8 cellular contexts compared by ENCODE assay signal in the genomic region with DNA sequence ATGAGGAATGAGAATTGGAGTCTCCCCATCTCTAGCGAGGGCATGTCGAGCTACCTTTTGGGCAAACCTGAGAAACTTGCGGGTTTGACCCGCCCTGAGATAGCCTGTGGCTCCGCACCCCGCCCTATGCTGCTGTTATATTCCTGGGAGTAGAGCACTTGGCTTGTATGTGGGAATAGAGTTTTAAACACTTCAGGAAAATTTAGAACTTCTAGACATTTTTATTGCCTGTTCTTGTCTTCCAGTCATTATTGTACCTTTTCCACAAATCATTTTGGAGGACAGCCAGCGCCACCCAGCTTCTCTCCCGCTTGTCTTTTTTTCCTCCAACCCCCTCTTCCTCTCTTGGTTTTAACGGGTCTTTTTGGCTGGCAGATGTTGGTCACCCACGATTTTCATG. TPM values are rescaled to one million over a fixed set of nuclear protein-coding genes. Genes with fewer than 3 reads are reported as not detected.
DNase-seq lines count a peak whose midpoint lies in the region; ATAC-seq lines count a peak whose summit lies in the region.

No MANE protein-coding gene starts in this region.

- H3K4me1 ChIP-seq in SJSA1 (replicated peaks) = peaks cover 11% of the 10 kb centered on the region
- H3K4me1 ChIP-seq in urinary bladder (ENCODE audit: insufficient read depth) = no peaks in the 10 kb centered on the region

- WGBS in urinary bladder = under 1% methylated on average over 10 of the region's 10 CpGs

- peak overlapping the region; percentile 58 for H3K27ac ChIP-seq in SJSA1
- no peak overlapping the region for H3K27ac ChIP-seq in urinary bladder (ENCODE audit: low read depth)

- DNase-seq in Right ventricle myocardium inferior (ENCODE audit: missing footprints) (peak; percentile 71), cardiac septum (ENCODE audit: low spot score) (no peak), SJSA1 (ENCODE audit: low read depth in 1 of 2, low spot score in 2 of 2) (peak in 1 of 2 experiments; percentile 37), ecto neural progenitor cell (ENCODE audit: low spot score) (peak; percentile 48), medulla oblongata (ENCODE audit: extremely low spot score) (peak; percentile 21)
- no peak for DNase-seq in activated CD4-positive, CD25-positive, alpha-beta regulatory T cell treated with anti-CD3 and anti-CD28 coated beads, Interleukin-2, amount 50 U/mL, for 72 hours

- peaks cover 25% of the 10 kb centered on the region for H3K36me3 ChIP-seq in SJSA1
- peaks cover 3% of the 10 kb centered on the region for H3K36me3 ChIP-seq in urinary bladder (ENCODE audit: insufficient read depth)

- ATAC-seq in Right ventricle myocardium inferior (peak; percentile 38), HG03135 (IDR thresholded peaks at IDR 0.05; ENCODE audit: unreplicated experiment) (peak; percentile 24)

- no peaks in the 10 kb centered on the region for H3K9me3 ChIP-seq in SJSA1 (replicated peaks)

- H3K4me3 ChIP-seq in SJSA1 = peak overlapping the region; percentile 75
- H3K4me3 ChIP-seq in urinary bladder (ENCODE audit: low read depth, low read length) = peak overlapping the region; percentile 82

- H3K27me3 ChIP-seq in SJSA1 (replicated peaks) = no peaks in the 10 kb centered on the region

- intact Hi-C loops in Right ventricle myocardium inferior (cut with DNase I) = loop anchor here (1.0 to 10.0 kb wide), 3 partner anchors 96 to 363 kb away; partner anchors contain the start of genes EGLN1 and EXOC8
- intact Hi-C loops in cardiac septum (cut with DNase I) = loop anchor here (5.0 kb wide), 1 partner anchor 96 kb away; the partner anchor contains the start of genes EXOC8 and SPRTN

RNA-seq across cellular contexts. Expression of gene GNPAT, which starts 0.7 kb away (rescaled TPM):
- total RNA-seq in Right ventricle myocardium inferior (59.1 TPM), cardiac septum (49.0 TPM), urinary bladder (57.0 TPM)
- total RNA-seq in SJSA1 (2014; rRNA removed; shearing (Covaris generic)) = 71.9 and 80.1 TPM in 2 replicates
- 34.1 TPM for polyA plus RNA-seq in urinary bladder

Comparison
In these comparisons a context has a peak if more than half of its experiments do, and no peak if none do; other contexts are left out.
1. DNase-seq: peak in Right ventricle myocardium inferior (single experiment), ecto neural progenitor cell (single experiment) and medulla oblongata (single experiment); none in cardiac septum (single experiment) and activated CD4-positive, CD25-positive, alpha-beta regulatory T cell treated with anti-CD3 and anti-CD28 coated beads, Interleukin-2, amount 50 U/mL, for 72 hours (single experiment).